Comparison of ENCODE assay signal across 17 cellular contexts in the genomic region with DNA sequence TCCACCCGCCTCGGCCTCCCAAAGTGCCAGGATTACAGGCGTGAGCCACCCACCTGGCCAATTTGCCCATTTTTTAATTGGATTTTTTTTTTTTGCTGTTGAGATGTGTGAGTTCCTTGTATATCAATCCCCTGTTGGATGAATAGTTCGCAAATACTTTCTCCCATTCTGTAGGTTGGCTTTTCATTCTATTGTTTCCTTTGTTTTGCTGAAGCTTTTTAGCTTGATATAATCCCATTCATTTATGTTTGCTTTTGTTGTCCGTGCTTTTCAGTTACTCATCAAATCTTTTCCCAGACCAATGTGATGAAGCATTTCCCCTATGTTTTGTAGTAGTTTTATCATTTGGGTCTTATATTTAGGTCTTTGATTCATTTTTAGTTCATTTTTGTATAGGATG. TPM values are rescaled to one million over a fixed set of nuclear protein-coding genes. Genes with fewer than 3 reads are reported as not detected.
DNase-seq lines count a peak whose midpoint lies in the region; ATAC-seq and TF ChIP-seq lines count a peak whose summit lies in the region.
"Had no signal": no experiment of that assay in that cellular context is flagged by ENCODE, and none has a peak within 500 bp of the region (broad histone marks: within the 10 kb centered on the region; RNA-seq: fewer than 3 reads in every experiment).

No MANE protein-coding gene starts in this region.

- no peak for TF ChIP-seq CTCF in right atrium auricular region (IDR thresholded peaks at IDR 0.05)

- intact Hi-C loops in activated CD4-positive, alpha-beta T cell treated with anti-CD3 and anti-CD28 coated beads, Interleukin-2, amount 10 ng/mL, durations not matched to agents 24 days and 14 days (cut with micrococcal nuclease) = no loop called here
- intact Hi-C loops in activated T-helper 2 cell treated with anti-CD3 and anti-CD28 coated beads, Interferon-gamma antibody, Interleukin-2, Interleukin-4, amounts not matched to agents 10 μg/mL and 5 μg/mL and 100 μg/mL, durations not matched to agents 14 hours and 24 hours and 36 hours (cut with micrococcal nuclease) = no loop called here

- ATAC-seq in stimulated activated naive B cell treated with anti-CD40 and anti-IgM and Interleukin-4, amounts not matched to agents 10 μg/mL and 1 μg/mL and 100 μg/mL, for 72 hours (replicated peaks) = no peak
- ATAC-seq: CD8-positive, alpha-beta T cell; GM23338; HCT116; Right ventricle myocardium inferior had no signal

- no peak for DNase-seq in activated CD4-positive, alpha-beta T cell treated with anti-CD3 and anti-CD28 coated beads, Interleukin-2, amount 10 ng/mL, durations not matched to agents 24 days and 14 days
- no peak for DNase-seq in activated CD4-positive, alpha-beta T cell treated with anti-CD3 and anti-CD28 coated beads, Interleukin-2, amount 10 ng/mL, durations not matched to agents 7 days and 5 days
- no peak for DNase-seq in activated naive CD8-positive, alpha-beta T cell treated with anti-CD3 and anti-CD28 coated beads for 36 hours
- no peak for DNase-seq in activated T-helper 2 cell treated with anti-CD3 and anti-CD28 coated beads, Interferon-gamma antibody, Interleukin-2, Interleukin-4, amounts not matched to agents 10 μg/mL and 5 μg/mL and 100 μg/mL, durations not matched to agents 14 hours and 24 hours and 36 hours (ENCODE audit: low spot score)
- no peak for DNase-seq in stimulated activated naive B cell treated with anti-CD40 and anti-IgM and Interleukin-4, amounts not matched to agents 10 μg/mL and 1 μg/mL and 100 μg/mL, for 72 hours
- DNase-seq in right atrium auricular region (ENCODE audit: low spot score) (no peak), EL (no peak)
- DNase-seq: Calu3; CD8-positive, alpha-beta T cell; KBM-7; NCI-H1105 treated with DMSO at 0.1 percent for 48 hours; NCI-H1694; NCI-H2081 treated with DMSO at 0.1 percent for 48 hours had no signal

- H3K27ac ChIP-seq in right atrium auricular region = no peak overlapping the region

- H3K4me3 Mint-ChIP-seq in activated CD4-positive, alpha-beta T cell treated with anti-CD3 and anti-CD28 coated beads, Interleukin-2, amount 10 ng/mL, durations not matched to agents 24 days and 14 days = no peak overlapping the region
- H3K4me3 Mint-ChIP-seq in activated CD4-positive, alpha-beta T cell treated with anti-CD3 and anti-CD28 coated beads, Interleukin-2, amount 10 ng/mL, durations not matched to agents 7 days and 5 days = no peak overlapping the region
- H3K4me3 Mint-ChIP-seq in activated naive CD8-positive, alpha-beta T cell = peak overlapping the region; percentile 35
- no peak overlapping the region for H3K4me3 Mint-ChIP-seq in activated naive CD8-positive, alpha-beta T cell treated with anti-CD3 and anti-CD28 coated beads for 36 hours
- no peak overlapping the region for H3K4me3 Mint-ChIP-seq in activated T-helper 2 cell treated with anti-CD3 and anti-CD28 coated beads, Interferon-gamma antibody, Interleukin-2, Interleukin-4, amounts not matched to agents 10 μg/mL and 5 μg/mL and 100 μg/mL, durations not matched to agents 14 hours and 24 hours and 36 hours (ENCODE audit: low read depth)
- no peak overlapping the region for H3K4me3 Mint-ChIP-seq in stimulated activated naive B cell treated with anti-CD40 and anti-IgM and Interleukin-4, amounts not matched to agents 10 μg/mL and 1 μg/mL and 100 μg/mL, for 72 hours
- H3K4me3 Mint-ChIP-seq: CD8-positive, alpha-beta T cell; GM23338 had no signal

- H3K27me3 ChIP-seq in right atrium auricular region = no peaks in the 10 kb centered on the region

- H3K27ac Mint-ChIP-seq in activated CD4-positive, alpha-beta T cell treated with anti-CD3 and anti-CD28 coated beads, Interleukin-2, amount 10 ng/mL, durations not matched to agents 24 days and 14 days = peak overlapping the region; percentile 65
- no peak overlapping the region for H3K27ac Mint-ChIP-seq in activated CD4-positive, alpha-beta T cell treated with anti-CD3 and anti-CD28 coated beads, Interleukin-2, amount 10 ng/mL, durations not matched to agents 7 days and 5 days
- peak overlapping the region; percentile 4 for H3K27ac Mint-ChIP-seq in activated naive CD8-positive, alpha-beta T cell
- no peak overlapping the region for H3K27ac Mint-ChIP-seq in activated naive CD8-positive, alpha-beta T cell treated with anti-CD3 and anti-CD28 coated beads for 36 hours
- peak overlapping the region; percentile 31 for H3K27ac Mint-ChIP-seq in activated T-helper 2 cell treated with anti-CD3 and anti-CD28 coated beads, Interferon-gamma antibody, Interleukin-2, Interleukin-4, amounts not matched to agents 10 μg/mL and 5 μg/mL and 100 μg/mL, durations not matched to agents 14 hours and 24 hours and 36 hours
- peak overlapping the region; percentile 53 for H3K27ac Mint-ChIP-seq in stimulated activated naive B cell treated with anti-CD40 and anti-IgM and Interleukin-4, amounts not matched to agents 10 μg/mL and 1 μg/mL and 100 μg/mL, for 72 hours
- H3K27ac Mint-ChIP-seq: CD8-positive, alpha-beta T cell; GM23338 had no signal

- no peaks in the 10 kb centered on the region for H3K9me3 ChIP-seq in right atrium auricular region

- no peak overlapping the region for H3K4me3 ChIP-seq in right atrium auricular region
- H3K4me3 ChIP-seq: GM23338 had no signal

- peaks cover 3% of the 10 kb centered on the region for H3K9me3 Mint-ChIP-seq in activated CD4-positive, alpha-beta T cell treated with anti-CD3 and anti-CD28 coated beads, Interleukin-2, amount 10 ng/mL, durations not matched to agents 24 days and 14 days
- H3K9me3 Mint-ChIP-seq in activated CD4-positive, alpha-beta T cell treated with anti-CD3 and anti-CD28 coated beads, Interleukin-2, amount 10 ng/mL, durations not matched to agents 7 days and 5 days = no peaks in the 10 kb centered on the region
- H3K9me3 Mint-ChIP-seq in activated naive CD8-positive, alpha-beta T cell (ENCODE audit: low read depth) = no peaks in the 10 kb centered on the region
- H3K9me3 Mint-ChIP-seq in activated naive CD8-positive, alpha-beta T cell treated with anti-CD3 and anti-CD28 coated beads for 36 hours = peaks cover 2% of the 10 kb centered on the region
- no peaks in the 10 kb centered on the region for H3K9me3 Mint-ChIP-seq in activated T-helper 2 cell treated with anti-CD3 and anti-CD28 coated beads, Interferon-gamma antibody, Interleukin-2, Interleukin-4, amounts not matched to agents 10 μg/mL and 5 μg/mL and 100 μg/mL, durations not matched to agents 14 hours and 24 hours and 36 hours
- H3K9me3 Mint-ChIP-seq in stimulated activated naive B cell treated with anti-CD40 and anti-IgM and Interleukin-4, amounts not matched to agents 10 μg/mL and 1 μg/mL and 100 μg/mL, for 72 hours = peaks cover 0 to 2% of the 10 kb centered on the region in 2 donors
- H3K9me3 Mint-ChIP-seq: CD8-positive, alpha-beta T cell; GM23338 had no signal

- CTCF ChIA-PET in activated CD4-positive, alpha-beta T cell treated with anti-CD3 and anti-CD28 coated beads, Interleukin-2, amount 10 ng/mL, durations not matched to agents 7 days and 5 days (lab: Charles Lee) = no interaction called here

- peaks cover 61% of the 10 kb centered on the region for H3K36me3 Mint-ChIP-seq in activated CD4-positive, alpha-beta T cell treated with anti-CD3 and anti-CD28 coated beads, Interleukin-2, amount 10 ng/mL, durations not matched to agents 24 days and 14 days (ENCODE audit: low read depth)
- H3K36me3 Mint-ChIP-seq in activated CD4-positive, alpha-beta T cell treated with anti-CD3 and anti-CD28 coated beads, Interleukin-2, amount 10 ng/mL, durations not matched to agents 7 days and 5 days (ENCODE audit: low read depth) = peaks cover 26% of the 10 kb centered on the region
- H3K36me3 Mint-ChIP-seq in activated naive CD8-positive, alpha-beta T cell = peaks cover 28% of the 10 kb centered on the region
- peaks cover 42% of the 10 kb centered on the region for H3K36me3 Mint-ChIP-seq in activated naive CD8-positive, alpha-beta T cell treated with anti-CD3 and anti-CD28 coated beads for 36 hours
- peaks cover 69% of the 10 kb centered on the region for H3K36me3 Mint-ChIP-seq in activated T-helper 2 cell treated with anti-CD3 and anti-CD28 coated beads, Interferon-gamma antibody, Interleukin-2, Interleukin-4, amounts not matched to agents 10 μg/mL and 5 μg/mL and 100 μg/mL, durations not matched to agents 14 hours and 24 hours and 36 hours (ENCODE audit: low read depth)
- H3K36me3 Mint-ChIP-seq in stimulated activated naive B cell treated with anti-CD40 and anti-IgM and Interleukin-4, amounts not matched to agents 10 μg/mL and 1 μg/mL and 100 μg/mL, for 72 hours = peaks cover 37 to 58% of the 10 kb centered on the region in 2 donors

- no peaks in the 10 kb centered on the region for H3K36me3 ChIP-seq in right atrium auricular region

- no peaks in the 10 kb centered on the region for H3K4me1 ChIP-seq in right atrium auricular region

- H3K27me3 Mint-ChIP-seq in activated CD4-positive, alpha-beta T cell treated with anti-CD3 and anti-CD28 coated beads, Interleukin-2, amount 10 ng/mL, durations not matched to agents 24 days and 14 days = no peaks in the 10 kb centered on the region
- H3K27me3 Mint-ChIP-seq in activated CD4-positive, alpha-beta T cell treated with anti-CD3 and anti-CD28 coated beads, Interleukin-2, amount 10 ng/mL, durations not matched to agents 7 days and 5 days = no peaks in the 10 kb centered on the region
- no peaks in the 10 kb centered on the region for H3K27me3 Mint-ChIP-seq in activated naive CD8-positive, alpha-beta T cell
- H3K27me3 Mint-ChIP-seq in activated naive CD8-positive, alpha-beta T cell treated with anti-CD3 and anti-CD28 coated beads for 36 hours = no peaks in the 10 kb centered on the region
- no peaks in the 10 kb centered on the region for H3K27me3 Mint-ChIP-seq in activated T-helper 2 cell treated with anti-CD3 and anti-CD28 coated beads, Interferon-gamma antibody, Interleukin-2, Interleukin-4, amounts not matched to agents 10 μg/mL and 5 μg/mL and 100 μg/mL, durations not matched to agents 14 hours and 24 hours and 36 hours (ENCODE audit: low read depth)
- H3K27me3 Mint-ChIP-seq in stimulated activated naive B cell treated with anti-CD40 and anti-IgM and Interleukin-4, amounts not matched to agents 10 μg/mL and 1 μg/mL and 100 μg/mL, for 72 hours = no peaks in the 10 kb centered on the region

- POLR2A ChIA-PET in activated CD4-positive, alpha-beta T cell treated with anti-CD3 and anti-CD28 coated beads, Interleukin-2, amount 10 ng/mL, durations not matched to agents 7 days and 5 days (lab: Charles Lee) = no interaction called here

- H3K4me1 Mint-ChIP-seq in activated CD4-positive, alpha-beta T cell treated with anti-CD3 and anti-CD28 coated beads, Interleukin-2, amount 10 ng/mL, durations not matched to agents 24 days and 14 days = peaks cover 71% of the 10 kb centered on the region
- H3K4me1 Mint-ChIP-seq in activated CD4-positive, alpha-beta T cell treated with anti-CD3 and anti-CD28 coated beads, Interleukin-2, amount 10 ng/mL, durations not matched to agents 7 days and 5 days = peaks cover 60% of the 10 kb centered on the region
- peaks cover 67% of the 10 kb centered on the region for H3K4me1 Mint-ChIP-seq in activated naive CD8-positive, alpha-beta T cell (ENCODE audit: low read depth)
- peaks cover 56% of the 10 kb centered on the region for H3K4me1 Mint-ChIP-seq in activated naive CD8-positive, alpha-beta T cell treated with anti-CD3 and anti-CD28 coated beads for 36 hours
- peaks cover 59% of the 10 kb centered on the region for H3K4me1 Mint-ChIP-seq in activated T-helper 2 cell treated with anti-CD3 and anti-CD28 coated beads, Interferon-gamma antibody, Interleukin-2, Interleukin-4, amounts not matched to agents 10 μg/mL and 5 μg/mL and 100 μg/mL, durations not matched to agents 14 hours and 24 hours and 36 hours (ENCODE audit: low read depth)
- H3K4me1 Mint-ChIP-seq in stimulated activated naive B cell treated with anti-CD40 and anti-IgM and Interleukin-4, amounts not matched to agents 10 μg/mL and 1 μg/mL and 100 μg/mL, for 72 hours = peaks cover 63 to 89% of the 10 kb centered on the region in 2 donors

RNA-seq across cellular contexts. Expression of a gene that starts 36.4 kb away (rescaled TPM):
- 64.6 and 68.8 TPM in 2 replicates for total RNA-seq in activated CD4-positive, alpha-beta T cell treated with anti-CD3 and anti-CD28 coated beads, Interleukin-2, amount 10 ng/mL, durations not matched to agents 24 days and 14 days
- 10 to 100 TPM; 38.9 to 40.2 TPM for total RNA-seq in activated CD4-positive, alpha-beta T cell treated with anti-CD3 and anti-CD28 coated beads, Interleukin-2, amount 10 ng/mL, durations not matched to agents 7 days and 5 days
- total RNA-seq in activated naive CD8-positive, alpha-beta T cell treated with anti-CD3 and anti-CD28 coated beads for 36 hours = 10 to 100 TPM; 39.2 to 39.6 TPM
- 67.8 and 72.9 TPM in 2 replicates for total RNA-seq in activated T-helper 2 cell treated with anti-CD3 and anti-CD28 coated beads, Interferon-gamma antibody, Interleukin-2, Interleukin-4, amounts not matched to agents 10 μg/mL and 5 μg/mL and 100 μg/mL, durations not matched to agents 14 hours and 24 hours and 36 hours
- total RNA-seq in right atrium auricular region = 1 to 10 TPM; 9.1 to 10.0 TPM

Comparison
In these comparisons a context has a peak if more than half of its experiments do, and no peak if none do; other contexts are left out.
1. H3K27ac Mint-ChIP-seq: peak in activated CD4-positive, alpha-beta T cell treated with anti-CD3 and anti-CD28 coated beads, Interleukin-2, amount 10 ng/mL, durations not matched to agents 24 days and 14 days (single experiment), activated naive CD8-positive, alpha-beta T cell (single experiment), activated T-helper 2 cell treated with anti-CD3 and anti-CD28 coated beads, Interferon-gamma antibody, Interleukin-2, Interleukin-4, amounts not matched to agents 10 μg/mL and 5 μg/mL and 100 μg/mL, durations not matched to agents 14 hours and 24 hours and 36 hours (single experiment) and stimulated activated naive B cell treated with anti-CD40 and anti-IgM and Interleukin-4, amounts not matched to agents 10 μg/mL and 1 μg/mL and 100 μg/mL, for 72 hours (single experiment); none in activated CD4-positive, alpha-beta T cell treated with anti-CD3 and anti-CD28 coated beads, Interleukin-2, amount 10 ng/mL, durations not matched to agents 7 days and 5 days (single experiment) and activated naive CD8-positive, alpha-beta T cell treated with anti-CD3 and anti-CD28 coated beads for 36 hours (single experiment).